In genomic region chr17:2571523-2572303, GRCh38 we compare ENCODE assay signal across 11 cellular contexts. TPM values are rescaled to one million over a fixed set of nuclear protein-coding genes. Genes with fewer than 3 reads are reported as not detected.
DNase-seq lines count a peak whose midpoint lies in the region; ATAC-seq and TF ChIP-seq lines count a peak whose summit lies in the region.
"Had no signal": no experiment of that assay in that cellular context is flagged by ENCODE, and none has a peak within 500 bp of the region (broad histone marks: within the 10 kb centered on the region; RNA-seq: fewer than 3 reads in every experiment).

No MANE protein-coding gene starts in this region.

- DNase-seq in DMS53 (lab: John Stamatoyannopoulos, UW) (peak; percentile 9), DMS53 treated with DMSO at 0.1 percent for 48 hours (lab: John Stamatoyannopoulos, UW; ENCODE audit: unreplicated experiment) (no peak), Calu3 (no peak), vagina (ENCODE audit: extremely low spot score in 2 of 2) (no peak)
- no peak for DNase-seq in activated CD4-positive, alpha-beta memory T cell treated with anti-CD3 and anti-CD28 coated beads for 36 hours
- DNase-seq: islet precursor cell had no signal

- peak; percentile 83 for ATAC-seq in GM21529 (IDR thresholded peaks at IDR 0.05; ENCODE audit: unreplicated experiment)
- ATAC-seq in HG03354 (IDR thresholded peaks at IDR 0.05; ENCODE audit: poor library complexity, severe bottlenecking, unreplicated experiment), result peak; percentile 93

- no peak overlapping the region for H3K27ac Mint-ChIP-seq in Calu3 (ENCODE audit: unreplicated experiment)
- no peak overlapping the region for H3K27ac Mint-ChIP-seq in activated CD4-positive, alpha-beta memory T cell treated with anti-CD3 and anti-CD28 coated beads for 36 hours

- CTCF ChIA-PET in Calu3 (lab: Charles Lee), result no interaction called here
- CTCF ChIA-PET in activated CD4-positive, alpha-beta memory T cell treated with anti-CD3 and anti-CD28 coated beads for 36 hours (lab: Charles Lee), result no interaction called here

- no peaks in the 10 kb centered on the region for H3K9me3 Mint-ChIP-seq in Calu3 (ENCODE audit: low read depth, unreplicated experiment)
- H3K9me3 Mint-ChIP-seq in activated CD4-positive, alpha-beta memory T cell treated with anti-CD3 and anti-CD28 coated beads for 36 hours, result no peaks in the 10 kb centered on the region

- no peak overlapping the region for H3K9ac ChIP-seq in mucosa of rectum (ENCODE audit: low read depth in 1 of 2, low read length in 2 of 2)

- POLR2A ChIA-PET in activated CD4-positive, alpha-beta memory T cell treated with anti-CD3 and anti-CD28 coated beads for 36 hours (lab: Charles Lee), result no interaction called here

- H3K4me1 Mint-ChIP-seq in Calu3 (ENCODE audit: low read depth, unreplicated experiment), result no peaks in the 10 kb centered on the region
- peaks cover 9% of the 10 kb centered on the region for H3K4me1 Mint-ChIP-seq in activated CD4-positive, alpha-beta memory T cell treated with anti-CD3 and anti-CD28 coated beads for 36 hours (ENCODE audit: low read depth)

- no peaks in the 10 kb centered on the region for H3K9me3 ChIP-seq in mucosa of rectum (ENCODE audit: control insufficient read depth in 2 of 2, low read length in 2 of 2)
- H3K9me3 ChIP-seq in vagina, result no peaks in the 10 kb centered on the region

- H3K36me3 Mint-ChIP-seq in Calu3 (ENCODE audit: insufficient read depth, unreplicated experiment), result no peaks in the 10 kb centered on the region
- no peaks in the 10 kb centered on the region for H3K36me3 Mint-ChIP-seq in activated CD4-positive, alpha-beta memory T cell treated with anti-CD3 and anti-CD28 coated beads for 36 hours

- peak overlapping the region; percentile 16 to 39 for H3K27ac ChIP-seq in mucosa of rectum (ENCODE audit: low read depth in 2 of 2, low read length in 2 of 2)
- no peak overlapping the region for H3K27ac ChIP-seq in vagina
- H3K27ac ChIP-seq: 22Rv1, HL-60 had no signal

- H3K4me3 ChIP-seq in mucosa of rectum (ENCODE audit: low read length in 2 of 2), result peak overlapping the region in 1 of 2 donors; percentile 20
- no peak overlapping the region for H3K4me3 ChIP-seq in vagina

- intact Hi-C loops in Calu3 (cut with micrococcal nuclease; ENCODE audit: unreplicated experiment) (no loop called here), vagina (cut with DNase I) (no loop called here)
- intact Hi-C loops in activated CD4-positive, alpha-beta memory T cell treated with anti-CD3 and anti-CD28 coated beads for 36 hours (cut with micrococcal nuclease), result no loop called here

- TF ChIP-seq CTCF in Calu3 (IDR thresholded peaks at IDR 0.05; ENCODE audit: unreplicated experiment), result no peak
- TF ChIP-seq CTCF in vagina (IDR thresholded peaks at IDR 0.05), result no peak

- H3K36me3 ChIP-seq in mucosa of rectum (ENCODE audit: control insufficient read depth in 2 of 2, insufficient read depth in 2 of 2, low read length in 2 of 2) (no peaks in the 10 kb centered on the region), vagina (no peaks in the 10 kb centered on the region)

- H3K27me3 Mint-ChIP-seq in Calu3 (ENCODE audit: unreplicated experiment), result peaks cover 8% of the 10 kb centered on the region
- no peaks in the 10 kb centered on the region for H3K27me3 Mint-ChIP-seq in activated CD4-positive, alpha-beta memory T cell treated with anti-CD3 and anti-CD28 coated beads for 36 hours

- no peak for TF ChIP-seq POLR2A in vagina (IDR thresholded peaks at IDR 0.05)

- H3K4me1 ChIP-seq in mucosa of rectum (ENCODE audit: control insufficient read depth in 2 of 2, insufficient read depth in 2 of 2, low read length in 2 of 2) (no peaks in the 10 kb centered on the region), vagina (no peaks in the 10 kb centered on the region)

- no peak overlapping the region for H3K4me3 Mint-ChIP-seq in Calu3 (ENCODE audit: low read depth, unreplicated experiment)
- no peak overlapping the region for H3K4me3 Mint-ChIP-seq in activated CD4-positive, alpha-beta memory T cell treated with anti-CD3 and anti-CD28 coated beads for 36 hours

- no TSS peak for BruUV-seq in Calu3 (replicated peaks; lab: Mats Ljungman, UMichigan)

- H3K27me3 ChIP-seq in mucosa of rectum (ENCODE audit: control insufficient read depth in 2 of 2, insufficient read depth in 2 of 2, low read length in 2 of 2) (no peaks in the 10 kb centered on the region), vagina (no peaks in the 10 kb centered on the region)

RNA-seq across cellular contexts. Expression of gene PAFAH1B1, which starts 21.7 kb away (rescaled TPM):
- 88.5 and 99.8 TPM in 2 replicates for total RNA-seq in Calu3 (2022)
- total RNA-seq in vagina, result 102 TPM
- total RNA-seq in activated CD4-positive, alpha-beta memory T cell treated with anti-CD3 and anti-CD28 coated beads for 36 hours, result 100 to 1,000 TPM; 170 to 173 TPM
